In genomic region chr22:33492210-33492651, GRCh38 we compare ENCODE assay signal across 2 cellular contexts.
TF ChIP-seq lines count a peak whose summit lies in the region.

No MANE protein-coding gene starts in this region.

TF ChIP-seq in SK-N-SH, 30 proteins besides CTCF, POLR2A, EP300 and RAD21 (continued from another document):
- no peak for TF ChIP-seq NFIC (IDR thresholded peaks at IDR 0.05; ENCODE audit: borderline replicate concordance)
- no peak for TF ChIP-seq TAF1 (IDR thresholded peaks at IDR 0.05; ENCODE audit: borderline replicate concordance, low read depth, low read length)
- no peak for TF ChIP-seq REST (IDR thresholded peaks at IDR 0.05; ENCODE audit: low read depth, low read length)
- TF ChIP-seq RXRA (IDR thresholded peaks at IDR 0.05; ENCODE audit: borderline replicate concordance, low read depth), result no peak
- no peak for TF ChIP-seq FOXJ3 (CRISPR knock-in tag; IDR thresholded peaks at IDR 0.05)
- TF ChIP-seq TCF12 (IDR thresholded peaks at IDR 0.05), result no peak
- TF ChIP-seq SMC3 (IDR thresholded peaks at IDR 0.05; ENCODE audit: low read depth, low read length), result no peak
TF ChIP-seq in SK-N-SH: peak in this region for 0.

TF ChIP-seq in SK-N-SH treated with all-trans-retinoic acid at 6 μM for 48 hours, 23 proteins besides CTCF, POLR2A, EP300 and RAD21 (continued from another document):
- TF ChIP-seq, protein P1, sequence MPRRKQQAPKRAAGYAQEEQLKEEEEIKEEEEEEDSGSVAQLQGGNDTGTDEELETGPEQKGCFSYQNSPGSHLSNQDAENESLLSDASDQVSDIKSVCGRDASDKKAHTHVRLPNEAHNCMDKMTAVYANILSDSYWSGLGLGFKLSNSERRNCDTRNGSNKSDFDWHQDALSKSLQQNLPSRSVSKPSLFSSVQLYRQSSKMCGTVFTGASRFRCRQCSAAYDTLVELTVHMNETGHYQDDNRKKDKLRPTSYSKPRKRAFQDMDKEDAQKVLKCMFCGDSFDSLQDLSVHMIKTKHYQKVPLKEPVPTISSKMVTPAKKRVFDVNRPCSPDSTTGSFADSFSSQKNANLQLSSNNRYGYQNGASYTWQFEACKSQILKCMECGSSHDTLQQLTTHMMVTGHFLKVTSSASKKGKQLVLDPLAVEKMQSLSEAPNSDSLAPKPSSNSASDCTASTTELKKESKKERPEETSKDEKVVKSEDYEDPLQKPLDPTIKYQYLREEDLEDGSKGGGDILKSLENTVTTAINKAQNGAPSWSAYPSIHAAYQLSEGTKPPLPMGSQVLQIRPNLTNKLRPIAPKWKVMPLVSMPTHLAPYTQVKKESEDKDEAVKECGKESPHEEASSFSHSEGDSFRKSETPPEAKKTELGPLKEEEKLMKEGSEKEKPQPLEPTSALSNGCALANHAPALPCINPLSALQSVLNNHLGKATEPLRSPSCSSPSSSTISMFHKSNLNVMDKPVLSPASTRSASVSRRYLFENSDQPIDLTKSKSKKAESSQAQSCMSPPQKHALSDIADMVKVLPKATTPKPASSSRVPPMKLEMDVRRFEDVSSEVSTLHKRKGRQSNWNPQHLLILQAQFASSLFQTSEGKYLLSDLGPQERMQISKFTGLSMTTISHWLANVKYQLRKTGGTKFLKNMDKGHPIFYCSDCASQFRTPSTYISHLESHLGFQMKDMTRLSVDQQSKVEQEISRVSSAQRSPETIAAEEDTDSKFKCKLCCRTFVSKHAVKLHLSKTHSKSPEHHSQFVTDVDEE (CRISPR knock-in tag; IDR thresholded peaks at IDR 0.05), result no peak
